20 cellular contexts compared by ENCODE assay signal in the genomic region with DNA sequence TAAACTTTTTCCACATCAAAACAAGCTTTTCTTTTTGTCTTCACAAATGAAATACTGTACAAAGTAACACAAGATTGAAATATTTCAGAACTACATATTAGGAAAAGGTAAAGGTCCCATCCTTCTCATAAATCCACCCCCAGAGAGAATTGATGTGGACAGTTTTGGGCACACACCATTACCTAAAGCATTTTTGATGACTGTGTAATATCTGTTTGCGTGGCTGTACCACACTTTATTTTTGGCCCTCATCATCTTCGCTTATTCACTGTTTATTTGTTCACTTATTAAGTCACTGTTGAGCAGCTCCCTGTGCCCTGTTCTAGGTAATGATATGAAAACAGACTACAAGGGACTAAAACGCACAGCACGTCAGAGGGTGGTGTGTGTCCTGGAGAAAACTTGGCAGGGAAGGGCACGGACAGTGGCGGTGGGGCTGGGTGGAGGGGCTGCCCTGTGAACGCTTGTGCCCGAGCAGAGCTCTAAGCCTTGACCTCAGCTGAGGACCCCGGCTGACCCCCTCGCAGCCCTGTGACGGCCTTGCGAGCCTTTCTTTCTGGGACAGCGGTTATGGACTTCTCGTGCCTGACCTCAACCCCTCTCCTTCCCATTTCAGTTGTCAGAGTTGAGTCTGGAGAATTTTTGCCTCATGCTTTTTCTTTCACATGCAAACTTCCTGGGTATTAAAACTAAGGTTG.
A peak's percentile ranks its signal among the peaks of the same experiment; 100 is the strongest.
DNase-seq lines count a peak whose midpoint lies in the region; ATAC-seq, FAIRE-seq and TF ChIP-seq lines count a peak whose summit lies in the region.
"Had no signal": no experiment of that assay in that cellular context is flagged by ENCODE, and none has a peak within 500 bp of the region (broad histone marks: within the 10 kb centered on the region; RNA-seq: fewer than 3 reads in every experiment).

No MANE protein-coding gene starts in this region.

- H3K4me3 ChIP-seq in HepG2 (replicated peaks in 1 of 3; ENCODE audit: insufficient read depth in 1 of 3, low read depth in 2 of 3, low read length in 3 of 3) (no peak overlapping the region), right lobe of liver (no peak overlapping the region), A673 (ENCODE audit: low read depth, low read length, poor library complexity, severe bottlenecking) (no peak overlapping the region)
- H3K4me3 ChIP-seq: BLaER1 treated with 17β-estradiol and CSF1 and Interleukin-3, amounts not matched to agents 10 nM and 100 nM; GM12878 had no signal

- TF ChIP-seq EP300 in HepG2 (IDR thresholded peaks at IDR 0.05; ENCODE audit: low read depth in 2 of 2, low read length in 2 of 2) (no peak), HepG2 (CRISPR knock-in tag; IDR thresholded peaks at IDR 0.05; ENCODE audit: borderline replicate concordance) (no peak)

- no peak for ATAC-seq in HepG2
- no peak for ATAC-seq in right lobe of liver
- ATAC-seq in stimulated activated memory B cell treated with anti-CD40 and anti-IgM and Interleukin-4, amounts not matched to agents 10 μg/mL and 1 μg/mL and 100 μg/mL, for 72 hours: peak; percentile 37
- ATAC-seq: CD8-positive, alpha-beta T cell; GM12878 had no signal

- TF ChIP-seq CTCF in HepG2 (CRISPR knock-in tag; IDR thresholded peaks at IDR 0.05) (no peak), right lobe of liver (IDR thresholded peaks at IDR 0.05) (no peak), A673 (conservative IDR thresholded peaks at IDR 0.05; ENCODE audit: low read depth, low read length) (no peak)

- H3K36me3 ChIP-seq in HepG2 (replicated peaks in 1 of 2; ENCODE audit: control insufficient read depth in 1 of 2, insufficient read depth in 2 of 2, low read length in 2 of 2) (no peaks in the 10 kb centered on the region), right lobe of liver (no peaks in the 10 kb centered on the region), A673 (ENCODE audit: insufficient read depth, low read length, poor library complexity, severe bottlenecking) (no peaks in the 10 kb centered on the region)
- H3K36me3 ChIP-seq: BLaER1 treated with 17β-estradiol and CSF1 and Interleukin-3, amounts not matched to agents 10 nM and 100 nM had no signal

- peaks cover 5% of the 10 kb centered on the region for H3K9me3 Mint-ChIP-seq in stimulated activated memory B cell treated with anti-CD40 and anti-IgM and Interleukin-4, amounts not matched to agents 10 μg/mL and 1 μg/mL and 100 μg/mL, for 72 hours
- H3K9me3 Mint-ChIP-seq: CD8-positive, alpha-beta T cell had no signal

- POLR2A ChIA-PET in HepG2 (lab: Yijun Ruan, JAX) (no interaction called here), A673 (lab: Charles Lee; ENCODE audit: low non-redundant PET) (no interaction called here)

- no peaks in the 10 kb centered on the region for H3K79me2 ChIP-seq in HepG2 (ENCODE audit: insufficient read depth, low read length)

- in situ Hi-C loops in HepG2 (cut with HindIII; ENCODE audit: extremely low pct_ligation_motif_present, low pct_unique_long_range_greater_than_20kb): no loop called here

- no peak for TF ChIP-seq RAD21 in HepG2 (CRISPR knock-in tag; IDR thresholded peaks at IDR 0.05)

- no peak for DNase-seq in HepG2 (ENCODE audit: low spot score)
- no peak for DNase-seq in right lobe of liver
- peak; percentile 64 for DNase-seq in kidney tubule cell (ENCODE audit: low spot score)
- no peak for DNase-seq in activated CD4-positive, alpha-beta T cell treated with anti-CD3 and anti-CD28 coated beads, Interleukin-2, amount 50 U/mL, for 1 hour
- no peak for DNase-seq in SHP77 (lab: John Stamatoyannopoulos, UW)
- no peak for DNase-seq in A673 (ENCODE audit: low spot score)
- DNase-seq: Calu3; CD8-positive, alpha-beta T cell; DND-41; EL; HCEC 1CT; IMR-90; KBM-7 had no signal

- no peaks in the 10 kb centered on the region for H3K27me3 Mint-ChIP-seq in stimulated activated memory B cell treated with anti-CD40 and anti-IgM and Interleukin-4, amounts not matched to agents 10 μg/mL and 1 μg/mL and 100 μg/mL, for 72 hours
- H3K27me3 Mint-ChIP-seq: B cell had no signal

- H3K27ac ChIP-seq in HepG2 (ENCODE audit: extremely low read length, insufficient read depth, low read length) (no peak overlapping the region), right lobe of liver (no peak overlapping the region), A673 (ENCODE audit: low read depth, low read length, poor library complexity, severe bottlenecking) (no peak overlapping the region)
- H3K27ac ChIP-seq: 22Rv1; BLaER1 treated with 17β-estradiol and CSF1 and Interleukin-3, amounts not matched to agents 10 nM and 100 nM; HL-60 had no signal

- no peaks in the 10 kb centered on the region for H3K4me1 ChIP-seq in HepG2 (ENCODE audit: insufficient read depth, low read length)
- H3K4me1 ChIP-seq in right lobe of liver: no peaks in the 10 kb centered on the region
- H3K4me1 ChIP-seq in A673 (ENCODE audit: insufficient read depth, low read length, poor library complexity, severe bottlenecking): no peaks in the 10 kb centered on the region
- H3K4me1 ChIP-seq: BLaER1 treated with 17β-estradiol and CSF1 and Interleukin-3, amounts not matched to agents 10 nM and 100 nM had no signal

- no peaks in the 10 kb centered on the region; the same call in 1 of the 2 replicates for H4K20me1 ChIP-seq in HepG2 (ENCODE audit: insufficient read depth, low read length)
- H4K20me1 ChIP-seq: BLaER1 treated with 17β-estradiol and CSF1 and Interleukin-3, amounts not matched to agents 10 nM and 100 nM had no signal

- FAIRE-seq in HepG2 (lab: Jason Lieb, UNC): no peak
- FAIRE-seq: GM12878, H54 had no signal

- BruUV-seq in HepG2 (replicated peaks; lab: Mats Ljungman, UMichigan) (no TSS peak), A673 (replicated peaks; lab: Mats Ljungman, UMichigan) (no TSS peak)

- H3K9ac ChIP-seq in HepG2 (ENCODE audit: insufficient read depth, low read depth, low read length): no peak overlapping the region
- H3K9ac ChIP-seq: BLaER1 treated with 17β-estradiol and CSF1 and Interleukin-3, amounts not matched to agents 10 nM and 100 nM had no signal

- H2AFZ ChIP-seq in HepG2 (ENCODE audit: low read length): no peak overlapping the region

- H3K27ac Mint-ChIP-seq in stimulated activated memory B cell treated with anti-CD40 and anti-IgM and Interleukin-4, amounts not matched to agents 10 μg/mL and 1 μg/mL and 100 μg/mL, for 72 hours: no peak overlapping the region
- H3K27ac Mint-ChIP-seq: B cell; CD8-positive, alpha-beta T cell had no signal

- no peaks in the 10 kb centered on the region for H3K36me3 Mint-ChIP-seq in stimulated activated memory B cell treated with anti-CD40 and anti-IgM and Interleukin-4, amounts not matched to agents 10 μg/mL and 1 μg/mL and 100 μg/mL, for 72 hours
- H3K36me3 Mint-ChIP-seq: CD8-positive, alpha-beta T cell had no signal

- WGBS in HepG2 (ENCODE audit: low lambda C conversion rate): 53% methylated on average over 13 of the region's 14 CpGs
- WGBS in right lobe of liver (ENCODE audit: insufficient coverage, low coverage, low lambda C conversion rate, missing lambda C conversion rate): 72% methylated on average over 5 of the region's 14 CpGs

- H3K4me3 Mint-ChIP-seq in stimulated activated memory B cell treated with anti-CD40 and anti-IgM and Interleukin-4, amounts not matched to agents 10 μg/mL and 1 μg/mL and 100 μg/mL, for 72 hours: no peak overlapping the region
- H3K4me3 Mint-ChIP-seq: B cell; CD8-positive, alpha-beta T cell had no signal

- H3K27me3 ChIP-seq in HepG2 (ENCODE audit: control insufficient read depth in 1 of 2, insufficient read depth in 2 of 2, low read length in 2 of 2) (peaks cover 0 to 12% of the 10 kb centered on the region in 2 experiments; a peak in 1 of 5 replicates), right lobe of liver (no peaks in the 10 kb centered on the region), A673 (replicated peaks; ENCODE audit: insufficient read depth, low read depth, low read length, poor library complexity) (peaks cover 30% of the 10 kb centered on the region)
- H3K27me3 ChIP-seq: BLaER1 treated with 17β-estradiol and CSF1 and Interleukin-3, amounts not matched to agents 10 nM and 100 nM had no signal

- no peak overlapping the region for H3K4me2 ChIP-seq in HepG2 (ENCODE audit: low read depth, low read length)
- H3K4me2 ChIP-seq: BLaER1 treated with 17β-estradiol and CSF1 and Interleukin-3, amounts not matched to agents 10 nM and 100 nM had no signal

- no peaks in the 10 kb centered on the region for H3K4me1 Mint-ChIP-seq in stimulated activated memory B cell treated with anti-CD40 and anti-IgM and Interleukin-4, amounts not matched to agents 10 μg/mL and 1 μg/mL and 100 μg/mL, for 72 hours
- H3K4me1 Mint-ChIP-seq: B cell had no signal

- H3K9me3 ChIP-seq in HepG2 (ENCODE audit: low read length) (no peaks in the 10 kb centered on the region), right lobe of liver (no peaks in the 10 kb centered on the region), A673 (ENCODE audit: low read depth, low read length, poor library complexity, severe bottlenecking) (no peaks in the 10 kb centered on the region)
- H3K9me3 ChIP-seq: BLaER1 treated with 17β-estradiol and CSF1 and Interleukin-3, amounts not matched to agents 10 nM and 100 nM had no signal

- intact Hi-C loops in HepG2 (cut with micrococcal nuclease; ENCODE audit: unreplicated experiment) (no loop called here), right lobe of liver (cut with DNase I) (no loop called here), A673 (cut with micrococcal nuclease; ENCODE audit: unreplicated experiment) (no loop called here)

- TF ChIP-seq POLR2A in HepG2 (IDR thresholded peaks at IDR 0.05; ENCODE audit: insufficient read depth in 1 of 2, low read depth in 2 of 2, low read length in 2 of 2) (no peak), right lobe of liver (IDR thresholded peaks at IDR 0.05) (no peak)

- CTCF ChIA-PET in HepG2 (lab: Yijun Ruan, JAX; ENCODE audit: low intra/inter-chr PET ratio, low total read pairs): no interaction called here
- CTCF ChIA-PET in A673 (lab: Charles Lee): no interaction called here

TF ChIP-seq in HepG2, 621 proteins besides CTCF, POLR2A, EP300 and RAD21:
- peak; percentile 36; the same call in 1 of the 2 replicates for TF ChIP-seq MAFF (IDR thresholded peaks at IDR 0.05; ENCODE audit: low read depth, low read length)
- peak; percentile 53 to 66; a peak in 3 of 4 replicates for TF ChIP-seq MAFK (conservative IDR thresholded peaks at IDR 0.05 in 1 of 2, IDR thresholded peaks at IDR 0.05 in 1 of 2; ENCODE audit: low read length in 2 of 2)
- no peak for TF ChIP-seq ZFP36L1 (CRISPR knock-in tag; IDR thresholded peaks at IDR 0.05)
